In the genomic region with DNA sequence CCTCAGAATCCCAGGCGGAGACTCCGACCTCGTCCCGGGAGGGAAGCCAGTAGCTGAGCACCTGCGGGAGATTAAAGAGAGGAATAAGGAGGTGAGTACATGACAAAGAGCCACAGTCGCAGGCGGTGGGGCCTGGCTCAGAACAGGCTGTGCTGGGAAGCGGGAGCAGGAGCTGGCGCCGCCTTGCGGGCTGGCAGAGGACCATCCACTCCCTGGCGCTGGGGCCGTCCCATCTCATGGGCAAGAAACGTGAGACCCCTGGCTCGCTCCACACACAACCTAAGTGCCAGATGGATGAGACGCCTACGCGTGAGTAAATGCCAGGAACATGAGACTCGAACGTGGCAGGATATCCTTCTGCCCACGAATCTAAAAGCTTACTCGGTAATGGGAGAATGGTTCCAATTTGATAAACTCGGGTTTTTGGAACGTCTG, we compare ENCODE assay signal across 9 cellular contexts. TPM values are rescaled to one million over a fixed set of nuclear protein-coding genes. Genes with fewer than 3 reads are reported as not detected.
A peak's percentile ranks its signal among the peaks of the same experiment; 100 is the strongest.
DNase-seq lines count a peak whose midpoint lies in the region; ATAC-seq and TF ChIP-seq lines count a peak whose summit lies in the region.
"Had no signal": no experiment of that assay in that cellular context is flagged by ENCODE, and none has a peak within 500 bp of the region (broad histone marks: within the 10 kb centered on the region; RNA-seq: fewer than 3 reads in every experiment).

No MANE protein-coding gene starts in this region.

- peaks cover 10% of the 10 kb centered on the region for H3K36me3 Mint-ChIP-seq in nephron progenitor cell (ENCODE audit: low read depth)

- intact Hi-C loops in HCT116 (cut with micrococcal nuclease) = no loop called here

- TF ChIP-seq POLR2A in HCT116 (IDR thresholded peaks at IDR 0.05; ENCODE audit: borderline replicate concordance, extremely low read depth, insufficient read depth, insufficient read length) = no peak

- H2AFZ ChIP-seq in HCT116 (ENCODE audit: low read depth, low read length, poor library complexity, severe bottlenecking) = no peak overlapping the region

- RAD21 ChIA-PET in HCT116 (lab: Charles Lee; ENCODE audit: low non-redundant PET in 1 of 2, low total read pairs in 2 of 2, uncharacterized antibody in 2 of 2, unreplicated experiment in 2 of 2) = interaction anchor here in 1 of 2 experiments (0.7 kb wide), 1 partner anchor 88 kb away, joined by 4 read pairs; a partner anchor contains a TSS

- H3K9ac ChIP-seq in HCT116 (ENCODE audit: low read length) = peak overlapping the region; percentile 11; the same call in 1 of the 2 replicates
- H3K9ac ChIP-seq in SK-N-MC (ENCODE audit: insufficient read length) = no peak overlapping the region

- peaks cover 21% of the 10 kb centered on the region; the same call in 1 of the 2 replicates for H3K79me2 ChIP-seq in HCT116 (ENCODE audit: insufficient read depth, low read length)

- no peaks in the 10 kb centered on the region for H3K9me2 ChIP-seq in HCT116 (ENCODE audit: insufficient read depth)

- peak overlapping the region; percentile 73 for H3K27ac Mint-ChIP-seq in nephron progenitor cell
- H3K27ac Mint-ChIP-seq: activated T-cell treated with anti-CD3 and anti-CD28 coated beads, Interleukin-2, amount 50 U/mL, for 72 hours had no signal

- CTCF ChIA-PET in AG04449 (lab: Yijun Ruan, JAX) (interaction anchor here (0.7 to 3.0 kb wide), 13 partner anchors 8 to 120 kb away, joined by 3 to 13 read pairs (median 6); a partner anchor contains a TSS), HCT116 (lab: Charles Lee) (interaction anchor here (0.9 to 1.9 kb wide), 7 partner anchors 8 to 229 kb away, joined by 3 to 6 read pairs (median 4); a partner anchor contains a TSS)

- H3K4me3 ChIP-seq in AG04449 (ENCODE audit: low read depth, low read length) (peak overlapping the region; percentile 10; the same call in 1 of the 2 replicates), HCT116 (replicated peaks in 1 of 2; ENCODE audit: low read depth in 1 of 2, low read length in 2 of 2) (no peak overlapping the region), SK-N-MC (no peak overlapping the region), fibroblast of pulmonary artery (replicated peaks; ENCODE audit: low read depth, low read length) (no peak overlapping the region)

- H3K4me2 ChIP-seq in HCT116 (ENCODE audit: low read length) = peak overlapping the region; percentile 57

- TF ChIP-seq RAD21 in HCT116 (IDR thresholded peaks at IDR 0.05; ENCODE audit: low read depth) = no peak; the same call in 1 of the 2 replicates

- peak overlapping the region; percentile 48 for H3K4me3 Mint-ChIP-seq in nephron progenitor cell
- H3K4me3 Mint-ChIP-seq: activated T-cell treated with anti-CD3 and anti-CD28 coated beads, Interleukin-2, amount 50 U/mL, for 72 hours had no signal

- DNase-seq in AG04449 (ENCODE audit: low read depth, low spot score) (peak; percentile 69), HCT116 (ENCODE audit: low read depth, low spot score) (peak; percentile 78), SK-N-MC (ENCODE audit: low read depth, low spot score) (peak; percentile 18), fibroblast of pulmonary artery (ENCODE audit: low read depth) (peak; percentile 83), nephron progenitor cell (peak; percentile 88), SW 1271 (lab: John Stamatoyannopoulos, UW) (no peak), T-helper 1 cell (no peak)

- no peaks in the 10 kb centered on the region for H3K9me3 ChIP-seq in HCT116 (ENCODE audit: control insufficient read depth in 1 of 2, insufficient read depth in 1 of 2, low read depth in 1 of 2, low read length in 2 of 2)
- H3K9me3 ChIP-seq in SK-N-MC (ENCODE audit: low read depth, low read length) = no peaks in the 10 kb centered on the region

- peak; percentile 95 for ATAC-seq in HCT116
- no peak for ATAC-seq in HG02642 (IDR thresholded peaks at IDR 0.05; ENCODE audit: poor library complexity, unreplicated experiment)

- H3K27me3 ChIP-seq in HCT116 (ENCODE audit: insufficient read depth, low read length) = no peaks in the 10 kb centered on the region

- POLR2A ChIA-PET in AG04449 (lab: Yijun Ruan, JAX) = interaction anchor here (0.7 to 1.2 kb wide), 4 partner anchors 12 to 113 kb away, joined by 3 to 5 read pairs (median 4); a partner anchor contains a TSS
- POLR2A ChIA-PET in HCT116 (lab: Charles Lee) = interaction anchor here (0.6 to 1.3 kb wide), 2 partner anchors 12 to 22 kb away, joined by 3 to 12 read pairs; no protein-coding TSS in a partner anchor

- H3K27ac ChIP-seq in HCT116 (ENCODE audit: low read depth, low read length) (peak overlapping the region; percentile 45), SK-N-MC (no peak overlapping the region)

- peaks cover 12% of the 10 kb centered on the region for H3K27me3 Mint-ChIP-seq in nephron progenitor cell (ENCODE audit: low read depth, poor library complexity)

- H3K9me3 Mint-ChIP-seq in nephron progenitor cell = no peaks in the 10 kb centered on the region
- H3K9me3 Mint-ChIP-seq: activated T-cell treated with anti-CD3 and anti-CD28 coated beads, Interleukin-2, amount 50 U/mL, for 72 hours had no signal

- BruUV-seq in HCT116 (replicated peaks; lab: Mats Ljungman, UMichigan) = no TSS peak

- peaks cover 38% of the 10 kb centered on the region for H3K4me1 Mint-ChIP-seq in nephron progenitor cell

- H3K36me3 ChIP-seq in HCT116 (ENCODE audit: control insufficient read depth in 1 of 2, insufficient read depth in 2 of 2, low read length in 2 of 2) (no peaks in the 10 kb centered on the region), SK-N-MC (ENCODE audit: insufficient read depth, low read length) (no peaks in the 10 kb centered on the region)

- H3K4me1 ChIP-seq in HCT116 (ENCODE audit: control insufficient read depth in 1 of 2, insufficient read depth in 2 of 2, low read length in 2 of 2) = peaks cover 19 to 29% of the 10 kb centered on the region in 2 experiments

- TF ChIP-seq CTCF in AG04449 (IDR thresholded peaks at IDR 0.05; ENCODE audit: insufficient read depth, low read length, missing control alignments) = peak; percentile 95
- TF ChIP-seq CTCF in HCT116 (IDR thresholded peaks at IDR 0.05 in 2 of 3, conservative IDR thresholded peaks at IDR 0.05 in 1 of 3; ENCODE audit: borderline replicate concordance in 1 of 3, insufficient read depth in 1 of 3, low read depth in 2 of 3, low read length in 2 of 3) = peak in 2 of 3 experiments; percentile 83 to 94
- TF ChIP-seq CTCF in fibroblast of pulmonary artery (IDR thresholded peaks at IDR 0.05; ENCODE audit: low read length, missing control alignments) = peak; percentile 86
- peak; percentile 77 for TF ChIP-seq CTCF in nephron progenitor cell (IDR thresholded peaks at IDR 0.05)

- H4K20me1 ChIP-seq in HCT116 (ENCODE audit: insufficient read depth) = no peaks in the 10 kb centered on the region

TF ChIP-seq in HCT116, 20 proteins besides CTCF, POLR2A, EP300 and RAD21 (continues in another document):
- TF ChIP-seq ZNF274 (IDR thresholded peaks at IDR 0.05; ENCODE audit: low read depth, low read length) (no peak), FOSL1 (IDR thresholded peaks at IDR 0.05; ENCODE audit: low read depth) (no peak), CEBPB (IDR thresholded peaks at IDR 0.05; ENCODE audit: low read depth) (no peak), ZFX (IDR thresholded peaks at IDR 0.05) (no peak), SIN3A (IDR thresholded peaks at IDR 0.05; ENCODE audit: low read depth) (peak; percentile 47; the same call in 1 of the 2 replicates), SRF (IDR thresholded peaks at IDR 0.05; ENCODE audit: low read depth) (no peak), TCF7L2 (IDR thresholded peaks at IDR 0.05; ENCODE audit: borderline replicate concordance, extremely low read depth, insufficient read depth, insufficient read length) (peak; percentile 86)
- TF ChIP-seq, protein P1, sequence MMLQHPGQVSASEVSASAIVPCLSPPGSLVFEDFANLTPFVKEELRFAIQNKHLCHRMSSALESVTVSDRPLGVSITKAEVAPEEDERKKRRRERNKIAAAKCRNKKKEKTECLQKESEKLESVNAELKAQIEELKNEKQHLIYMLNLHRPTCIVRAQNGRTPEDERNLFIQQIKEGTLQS (IDR thresholded peaks at IDR 0.05) = no peak
- TF ChIP-seq, protein P2, sequence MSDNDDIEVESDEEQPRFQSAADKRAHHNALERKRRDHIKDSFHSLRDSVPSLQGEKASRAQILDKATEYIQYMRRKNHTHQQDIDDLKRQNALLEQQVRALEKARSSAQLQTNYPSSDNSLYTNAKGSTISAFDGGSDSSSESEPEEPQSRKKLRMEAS (IDR thresholded peaks at IDR 0.05) = peak; percentile 66; the same call in 1 of the 2 replicates
- TF ChIP-seq, protein P3, sequence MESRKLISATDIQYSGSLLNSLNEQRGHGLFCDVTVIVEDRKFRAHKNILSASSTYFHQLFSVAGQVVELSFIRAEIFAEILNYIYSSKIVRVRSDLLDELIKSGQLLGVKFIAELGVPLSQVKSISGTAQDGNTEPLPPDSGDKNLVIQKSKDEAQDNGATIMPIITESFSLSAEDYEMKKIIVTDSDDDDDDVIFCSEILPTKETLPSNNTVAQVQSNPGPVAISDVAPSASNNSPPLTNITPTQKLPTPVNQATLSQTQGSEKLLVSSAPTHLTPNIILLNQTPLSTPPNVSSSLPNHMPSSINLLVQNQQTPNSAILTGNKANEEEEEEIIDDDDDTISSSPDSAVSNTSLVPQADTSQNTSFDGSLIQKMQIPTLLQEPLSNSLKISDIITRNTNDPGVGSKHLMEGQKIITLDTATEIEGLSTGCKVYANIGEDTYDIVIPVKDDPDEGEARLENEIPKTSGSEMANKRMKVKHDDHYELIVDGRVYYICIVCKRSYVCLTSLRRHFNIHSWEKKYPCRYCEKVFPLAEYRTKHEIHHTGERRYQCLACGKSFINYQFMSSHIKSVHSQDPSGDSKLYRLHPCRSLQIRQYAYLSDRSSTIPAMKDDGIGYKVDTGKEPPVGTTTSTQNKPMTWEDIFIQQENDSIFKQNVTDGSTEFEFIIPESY (IDR thresholded peaks at IDR 0.05; ENCODE audit: extremely low read depth, insufficient replicate concordance, low read length) = no peak

RNA-seq across cellular contexts. Expression of a gene that starts 6.3 kb away (rescaled TPM):
- total RNA-seq in HCT116 (2021; ENCODE audit: unreplicated experiment) = 0.27 TPM
- 0.08 and 0.10 TPM in 2 replicates for polyA plus RNA-seq in HCT116 (2012)

RNA-seq across cellular contexts. Expression of a gene that starts 6.3 kb away (rescaled TPM):
- total RNA-seq in HCT116 (2021; ENCODE audit: unreplicated experiment) = 88.7 TPM
- 31.8 and 45.0 TPM in 2 replicates for polyA plus RNA-seq in HCT116 (2012)

RNA-seq across cellular contexts. Expression of a gene that starts 14.5 kb away (rescaled TPM):
- total RNA-seq in HCT116 (2021; ENCODE audit: unreplicated experiment) = 62.0 TPM
- 39.4 and 52.2 TPM in 2 replicates for polyA plus RNA-seq in HCT116 (2012)

RNA-seq across cellular contexts. Expression of a gene that starts 21.4 kb away (rescaled TPM):
- 41.5 TPM for total RNA-seq in HCT116 (2021; ENCODE audit: unreplicated experiment)
- 28.2 and 28.3 TPM in 2 replicates for polyA plus RNA-seq in HCT116 (2012)

RNA-seq across cellular contexts. Expression of a gene that starts 26.2 kb away (rescaled TPM):
- 3,615 TPM for total RNA-seq in HCT116 (2021; ENCODE audit: unreplicated experiment)
- polyA plus RNA-seq in HCT116 (2012) = 3,759 and 4,714 TPM in 2 replicates

Comparison
In these comparisons a context has a peak if more than half of its experiments do, and no peak if none do; other contexts are left out.
1. DNase-seq: peak in AG04449 (single experiment), HCT116 (single experiment), SK-N-MC (single experiment), fibroblast of pulmonary artery (single experiment) and nephron progenitor cell (single experiment); none in SW 1271 (0 of 2) and T-helper 1 cell (0 of 5).
2. Peak in every context shown above with its lines, with median percentiles within 50 percentile points of each other: CTCF ChIP-seq.